Comparison of ENCODE assay signal across 25 cellular contexts in the genomic region with DNA sequence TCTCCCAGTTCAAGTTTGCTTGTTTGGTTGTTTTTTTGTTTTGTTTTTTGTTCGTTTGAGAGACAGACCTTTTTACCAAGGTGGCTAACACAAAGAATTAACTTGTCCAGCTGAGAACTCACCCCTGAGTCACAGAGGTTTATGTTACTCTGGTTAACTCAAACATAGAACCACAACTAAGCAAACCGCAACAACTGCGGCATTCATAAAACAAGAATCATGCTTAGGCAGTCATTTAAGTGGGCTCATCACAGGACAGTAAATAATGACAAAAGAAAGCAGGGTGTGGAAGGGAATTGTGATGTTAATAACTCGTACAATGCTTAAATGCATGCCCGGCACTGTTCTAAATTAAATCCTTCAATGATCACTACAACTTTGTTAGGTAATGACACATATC. TPM values are rescaled to one million over a fixed set of nuclear protein-coding genes. Genes with fewer than 3 reads are reported as not detected.
DNase-seq lines count a peak whose midpoint lies in the region; ATAC-seq lines count a peak whose summit lies in the region.
"Had no signal": no experiment of that assay in that cellular context is flagged by ENCODE, and none has a peak within 500 bp of the region (broad histone marks: within the 10 kb centered on the region; RNA-seq: fewer than 3 reads in every experiment).

No MANE protein-coding gene starts in this region.

- H3K36me3 Mint-ChIP-seq in immature natural killer cell: no peaks in the 10 kb centered on the region
- H3K36me3 Mint-ChIP-seq in activated CD4-positive, alpha-beta memory T cell treated with anti-CD3 and anti-CD28 coated beads, Interleukin-2, amount 10 ng/mL, durations not matched to agents 7 days and 5 days (ENCODE audit: low read depth): peaks cover 5% of the 10 kb centered on the region

- no peak overlapping the region for H3K4me3 ChIP-seq in SJCRH30
- H3K4me3 ChIP-seq: coronary artery, esophagus squamous epithelium, gastroesophageal sphincter, pancreas, right atrium auricular region had no signal

- no peak for ATAC-seq in GM19395 (IDR thresholded peaks at IDR 0.05; ENCODE audit: unreplicated experiment)
- ATAC-seq: gastroesophageal sphincter, pancreas, Right ventricle myocardium inferior had no signal

- H3K27me3 Mint-ChIP-seq in immature natural killer cell (ENCODE audit: low read depth in 3 of 3): peaks cover 0 to 7% (median 2%) of the 10 kb centered on the region in 3 donors
- H3K27me3 Mint-ChIP-seq in activated CD4-positive, alpha-beta memory T cell treated with anti-CD3 and anti-CD28 coated beads, Interleukin-2, amount 10 ng/mL, durations not matched to agents 7 days and 5 days: no peaks in the 10 kb centered on the region

- peaks cover 5 to 7% of the 10 kb centered on the region in 2 donors for H3K4me1 Mint-ChIP-seq in immature natural killer cell
- peaks cover 4% of the 10 kb centered on the region for H3K4me1 Mint-ChIP-seq in activated CD4-positive, alpha-beta memory T cell treated with anti-CD3 and anti-CD28 coated beads, Interleukin-2, amount 10 ng/mL, durations not matched to agents 7 days and 5 days

- no peaks in the 10 kb centered on the region for H3K36me3 ChIP-seq in SJCRH30
- H3K36me3 ChIP-seq: brain microvascular endothelial cell, esophagus squamous epithelium, gastroesophageal sphincter, pancreas, right atrium auricular region had no signal

- DNase-seq in COLO829 (ENCODE audit: low spot score) (peak; percentile 13), H4 (ENCODE audit: low spot score) (peak; percentile 49), SJCRH30 (peak; percentile 17 to 56), immature natural killer cell (peak in 1 of 3 donors; percentile 8), NCI-H128 (lab: John Stamatoyannopoulos, UW; ENCODE audit: unreplicated experiment) (no peak)
- no peak for DNase-seq in activated CD4-positive, alpha-beta memory T cell treated with anti-CD3 and anti-CD28 coated beads, Interleukin-2, amount 10 ng/mL, durations not matched to agents 7 days and 5 days
- DNase-seq: activated CD4-positive, alpha-beta T cell treated with anti-CD3 and anti-CD28 coated beads, Interleukin-2, amount 50 U/mL, for 48 hours; activated CD4-positive, CD25-positive, alpha-beta regulatory T cell; activated CD8-positive, alpha-beta memory T cell treated with anti-CD3 and anti-CD28 coated beads, Interleukin-2, amount 50 U/mL, for 48 hours; brain microvascular endothelial cell; DMS 273 treated with DMSO at 0.1 percent for 48 hours; esophagus squamous epithelium; islet precursor cell; Kasumi-1; NCI-H1092; NCI-H1930; NCI-H526; pancreas; stimulated activated CD4-positive, alpha-beta T cell treated with anti-CD3 and anti-CD28 coated beads, Interleukin-4, amount 100 ng/mL, for 4 hours; stimulated activated naive CD4-positive, alpha-beta T cell treated with Interleukin-2 at 50 U/mL for 16 hours had no signal

- no peaks in the 10 kb centered on the region for H3K9me3 Mint-ChIP-seq in immature natural killer cell
- no peaks in the 10 kb centered on the region for H3K9me3 Mint-ChIP-seq in activated CD4-positive, alpha-beta memory T cell treated with anti-CD3 and anti-CD28 coated beads, Interleukin-2, amount 10 ng/mL, durations not matched to agents 7 days and 5 days

- H3K27me3 ChIP-seq in SJCRH30: no peaks in the 10 kb centered on the region
- H3K27me3 ChIP-seq: brain microvascular endothelial cell, esophagus squamous epithelium, gastroesophageal sphincter, pancreas, right atrium auricular region had no signal

- no peak overlapping the region for H3K4me3 Mint-ChIP-seq in immature natural killer cell
- H3K4me3 Mint-ChIP-seq in activated CD4-positive, alpha-beta memory T cell treated with anti-CD3 and anti-CD28 coated beads, Interleukin-2, amount 10 ng/mL, durations not matched to agents 7 days and 5 days: no peak overlapping the region

- no peaks in the 10 kb centered on the region for H3K4me1 ChIP-seq in SJCRH30
- H3K4me1 ChIP-seq: esophagus squamous epithelium, pancreas, right atrium auricular region had no signal

- H3K9me3 ChIP-seq in SJCRH30 (replicated peaks): no peaks in the 10 kb centered on the region
- H3K9me3 ChIP-seq: esophagus squamous epithelium, gastroesophageal sphincter, pancreas had no signal

- H3K27ac Mint-ChIP-seq in immature natural killer cell: peak overlapping the region in 4 of 6 donors; percentile 5 to 57 (median 13)
- H3K27ac Mint-ChIP-seq in activated CD4-positive, alpha-beta memory T cell treated with anti-CD3 and anti-CD28 coated beads, Interleukin-2, amount 10 ng/mL, durations not matched to agents 7 days and 5 days: no peak overlapping the region

- CTCF ChIA-PET in activated CD4-positive, alpha-beta memory T cell treated with anti-CD3 and anti-CD28 coated beads, Interleukin-2, amount 10 ng/mL, durations not matched to agents 7 days and 5 days (lab: Charles Lee): no interaction called here

- POLR2A ChIA-PET in activated CD4-positive, alpha-beta memory T cell treated with anti-CD3 and anti-CD28 coated beads, Interleukin-2, amount 10 ng/mL, durations not matched to agents 7 days and 5 days (lab: Charles Lee): no interaction called here

- no peak overlapping the region for H3K27ac ChIP-seq in SJCRH30
- H3K27ac ChIP-seq: brain microvascular endothelial cell, coronary artery, esophagus squamous epithelium, gastroesophageal sphincter, pancreas, right atrium auricular region had no signal

RNA-seq across cellular contexts. Expression of gene IL13RA1, which starts 24.7 kb away (rescaled TPM):
- total RNA-seq in H4 (2014; rRNA removed; shearing (Covaris generic)): 80.7 and 82.7 TPM in 2 replicates
- 38.6 and 41.6 TPM in 2 replicates for total RNA-seq in SJCRH30 (2014; rRNA removed; shearing (Covaris generic))
- 1 to 10 TPM in 2 of 3 donors, under 1 TPM in 1; 0.96 to 4.2 (median 3.7) TPM for polyA plus RNA-seq in immature natural killer cell
- total RNA-seq in activated CD4-positive, alpha-beta memory T cell treated with anti-CD3 and anti-CD28 coated beads, Interleukin-2, amount 10 ng/mL, durations not matched to agents 7 days and 5 days: not detected

Comparison
In these comparisons a context has a peak if more than half of its experiments do, and no peak if none do; other contexts are left out.
1. DNase-seq: peak in COLO829 (single experiment), H4 (single experiment) and SJCRH30 (2 of 2); none in activated CD4-positive, alpha-beta memory T cell treated with anti-CD3 and anti-CD28 coated beads, Interleukin-2, amount 10 ng/mL, durations not matched to agents 7 days and 5 days (single experiment) and NCI-H128 (single experiment).
2. RNA of gene IL13RA1, which starts 24.7 kb away (total RNA-seq): 80.7 to 82.7 TPM in H4 and 38.6 to 41.6 TPM in SJCRH30; not detected in activated CD4-positive, alpha-beta memory T cell treated with anti-CD3 and anti-CD28 coated beads, Interleukin-2, amount 10 ng/mL, durations not matched to agents 7 days and 5 days; every median in the first group is over 10 times any median in the second.